In the genomic region with DNA sequence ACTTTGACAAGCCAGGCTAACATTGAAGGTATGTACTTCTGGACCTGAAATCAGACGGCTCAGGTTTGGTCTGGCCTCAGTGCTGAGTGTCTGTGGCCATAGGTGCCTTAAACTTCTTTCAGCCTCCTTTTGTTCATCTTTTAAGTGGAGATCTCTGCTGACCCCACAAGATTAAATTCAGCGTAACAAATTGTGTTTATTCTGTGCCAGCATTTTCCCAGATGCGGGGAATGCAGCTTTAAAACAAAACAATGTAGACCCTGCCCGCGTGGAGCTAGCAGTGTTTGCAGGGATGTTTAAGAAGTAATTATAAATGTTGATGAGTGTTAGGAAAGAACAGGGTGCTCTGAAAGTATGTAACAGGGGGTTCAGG, we compare ENCODE assay signal across 1 cellular context.
TF ChIP-seq lines count a peak whose summit lies in the region.

No MANE protein-coding gene starts in this region.

TF ChIP-seq in HCT116, 20 proteins besides CTCF, POLR2A, EP300 and RAD21 (continued from another document):
- TF ChIP-seq, protein P1, sequence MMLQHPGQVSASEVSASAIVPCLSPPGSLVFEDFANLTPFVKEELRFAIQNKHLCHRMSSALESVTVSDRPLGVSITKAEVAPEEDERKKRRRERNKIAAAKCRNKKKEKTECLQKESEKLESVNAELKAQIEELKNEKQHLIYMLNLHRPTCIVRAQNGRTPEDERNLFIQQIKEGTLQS (IDR thresholded peaks at IDR 0.05) = no peak
- TF ChIP-seq, protein P2, sequence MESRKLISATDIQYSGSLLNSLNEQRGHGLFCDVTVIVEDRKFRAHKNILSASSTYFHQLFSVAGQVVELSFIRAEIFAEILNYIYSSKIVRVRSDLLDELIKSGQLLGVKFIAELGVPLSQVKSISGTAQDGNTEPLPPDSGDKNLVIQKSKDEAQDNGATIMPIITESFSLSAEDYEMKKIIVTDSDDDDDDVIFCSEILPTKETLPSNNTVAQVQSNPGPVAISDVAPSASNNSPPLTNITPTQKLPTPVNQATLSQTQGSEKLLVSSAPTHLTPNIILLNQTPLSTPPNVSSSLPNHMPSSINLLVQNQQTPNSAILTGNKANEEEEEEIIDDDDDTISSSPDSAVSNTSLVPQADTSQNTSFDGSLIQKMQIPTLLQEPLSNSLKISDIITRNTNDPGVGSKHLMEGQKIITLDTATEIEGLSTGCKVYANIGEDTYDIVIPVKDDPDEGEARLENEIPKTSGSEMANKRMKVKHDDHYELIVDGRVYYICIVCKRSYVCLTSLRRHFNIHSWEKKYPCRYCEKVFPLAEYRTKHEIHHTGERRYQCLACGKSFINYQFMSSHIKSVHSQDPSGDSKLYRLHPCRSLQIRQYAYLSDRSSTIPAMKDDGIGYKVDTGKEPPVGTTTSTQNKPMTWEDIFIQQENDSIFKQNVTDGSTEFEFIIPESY (IDR thresholded peaks at IDR 0.05; ENCODE audit: extremely low read depth, insufficient replicate concordance, low read length) = no peak
